In genomic region chrX:118062048-118062789, GRCh38 we compare ENCODE assay signal across 18 cellular contexts. TPM values are rescaled to one million over a fixed set of nuclear protein-coding genes. Genes with fewer than 3 reads are reported as not detected.
DNase-seq lines count a peak whose midpoint lies in the region; ATAC-seq lines count a peak whose summit lies in the region.
"Had no signal": no experiment of that assay in that cellular context is flagged by ENCODE, and none has a peak within 500 bp of the region (broad histone marks: within the 10 kb centered on the region; RNA-seq: fewer than 3 reads in every experiment).

No MANE protein-coding gene starts in this region.

- peak; percentile 60 for DNase-seq in MV-4-11 (lab: John Stamatoyannopoulos, UW)
- no peak for DNase-seq in left ventricle myocardium superior
- DNase-seq in T-helper 2 cell: no peak
- no peak for DNase-seq in NCI-H524 treated with DMSO at 0.1 percent for 48 hours (lab: John Stamatoyannopoulos, UW)
- DNase-seq: activated CD4-positive, alpha-beta T cell treated with anti-CD3 and anti-CD28 coated beads, Interleukin-2, amount 10 ng/mL, durations not matched to agents 7 days and 5 days; DMS79; effector CD8-positive, alpha-beta T cell; foreskin keratinocyte; naive thymus-derived CD8-positive, alpha-beta T cell; NCI-H2081 treated with DMSO at 0.1 percent for 48 hours; stimulated activated CD4-positive, alpha-beta T cell treated with anti-CD3 and anti-CD28 coated beads, Interleukin-4, amount 100 ng/mL, for 1 hour; T-helper 1 cell had no signal

- intact Hi-C loops in left ventricle myocardium superior (cut with micrococcal nuclease): no loop called here

- ATAC-seq in GM18511 (IDR thresholded peaks at IDR 0.05; ENCODE audit: unreplicated experiment) (peak; percentile 57), GM21423 (IDR thresholded peaks at IDR 0.05; ENCODE audit: unreplicated experiment) (peak; percentile 46), HG03060 (IDR thresholded peaks at IDR 0.05; ENCODE audit: low read depth, unreplicated experiment) (peak; percentile 45), left ventricle myocardium superior (no peak), HG03196 (IDR thresholded peaks at IDR 0.05; ENCODE audit: unreplicated experiment) (no peak)
- ATAC-seq: activated T-helper 17 cell treated with anti-CD3 and anti-CD28 coated beads, Interleukin-2, amount 50 U/mL, for 72 hours; foreskin keratinocyte; K562; naive thymus-derived CD8-positive, alpha-beta T cell had no signal

RNA-seq across cellular contexts. Expression of gene KLHL13, which starts 54.4 kb away (rescaled TPM):
- 5.7 TPM for total RNA-seq in left ventricle myocardium superior

Comparison
In these comparisons a context has a peak if more than half of its experiments do, and no peak if none do; other contexts are left out.
1. ATAC-seq: peak in GM18511 (single experiment), GM21423 (single experiment) and HG03060 (single experiment); none in left ventricle myocardium superior (single experiment) and HG03196 (single experiment).